In the genomic region with DNA sequence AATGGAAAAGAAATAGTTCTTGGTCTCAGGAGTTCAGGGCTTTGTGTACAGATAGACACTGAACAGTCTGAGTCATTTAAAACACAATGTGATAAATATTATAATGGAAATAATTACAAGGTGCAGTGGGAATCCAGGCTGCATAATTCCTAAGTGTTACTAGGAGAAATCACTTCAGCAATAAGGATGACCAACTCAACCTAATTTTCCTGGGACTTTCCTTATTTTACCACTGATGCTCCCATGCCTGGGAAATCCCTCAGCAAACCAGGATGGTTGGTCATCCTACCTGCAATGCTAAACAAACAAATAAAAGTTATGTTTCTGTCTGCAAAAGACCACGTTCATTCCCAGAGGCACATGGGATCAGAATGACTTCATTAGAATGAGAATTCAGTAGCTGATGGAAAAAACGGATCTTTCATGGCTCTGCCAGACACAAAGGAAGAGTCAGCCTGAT, we compare ENCODE assay signal across 17 cellular contexts.
A peak's percentile ranks its signal among the peaks of the same experiment; 100 is the strongest.
DNase-seq lines count a peak whose midpoint lies in the region; ATAC-seq, FAIRE-seq and TF ChIP-seq lines count a peak whose summit lies in the region.
"Had no signal": no experiment of that assay in that cellular context is flagged by ENCODE, and none has a peak within 500 bp of the region (broad histone marks: within the 10 kb centered on the region; RNA-seq: fewer than 3 reads in every experiment).

No MANE protein-coding gene starts in this region.

- FAIRE-seq in A549 (lab: Jason Lieb, UNC) = no peak

- peaks cover 8% of the 10 kb centered on the region; the same call in 2 of the 3 replicates for H3K4me1 ChIP-seq in A549
- peaks cover 21% of the 10 kb centered on the region for H3K4me1 ChIP-seq in HAP-1
- no peaks in the 10 kb centered on the region for H3K4me1 ChIP-seq in mesenchymal stem cell (ENCODE audit: control insufficient read depth, insufficient read depth, low read depth, low read length)
- peaks cover 0 to 4% (median 0%) of the 10 kb centered on the region in 4 donors for H3K4me1 ChIP-seq in stomach
- H3K4me1 ChIP-seq: Caco-2, upper lobe of left lung had no signal

- intact Hi-C loops in stomach (cut with DNase I; ENCODE audit: low total_unique reads) = no loop called here

- H3K9me3 ChIP-seq in A549 = 0 out of 3 replicates have a peak, but pooled peaks cover 3% of the 10 kb centered on the region
- peaks cover 2% of the 10 kb centered on the region; the same call in 1 of the 2 replicates for H3K9me3 ChIP-seq in HAP-1
- H3K9me3 ChIP-seq in mesenchymal stem cell (ENCODE audit: control insufficient read depth, low read length) = no peaks in the 10 kb centered on the region
- H3K9me3 ChIP-seq in stomach = no peaks in the 10 kb centered on the region
- H3K9me3 ChIP-seq: upper lobe of left lung had no signal

- H3K14ac ChIP-seq in mesenchymal stem cell (ENCODE audit: low read length in 2 of 2) = no peak overlapping the region

- TF ChIP-seq RAD21 in A549 (conservative IDR thresholded peaks at IDR 0.05 in 1 of 2, IDR thresholded peaks at IDR 0.05 in 1 of 2) = no peak

- peak in 1 of 2 experiments; percentile 38 for DNase-seq in A549 (ENCODE audit: low read depth in 1 of 2, low spot score in 1 of 2)
- DNase-seq in HAP-1 (ENCODE audit: low spot score in 2 of 2) = peak; percentile 14 to 64
- peak; percentile 45 for DNase-seq in astrocyte of the hippocampus (ENCODE audit: low read depth, low spot score)
- peak; percentile 49 for DNase-seq in mesenchymal stem cell
- DNase-seq in NCI-H524 treated with DMSO at 0.1 percent for 48 hours (lab: John Stamatoyannopoulos, UW) = no peak
- DNase-seq in stomach = no peak
- no peak for DNase-seq in DMS79 treated with DMSO at 0.1 percent for 48 hours (lab: John Stamatoyannopoulos, UW)
- DNase-seq: activated CD4-positive, CD25-positive, alpha-beta regulatory T cell treated with anti-CD3 and anti-CD28 coated beads, Interleukin-2, amount 50 U/mL, for 72 hours; activated naive CD4-positive, alpha-beta T cell treated with anti-CD3 and anti-CD28 coated beads, Interleukin-2, amount 10 ng/mL, durations not matched to agents 7 days and 5 days; Caco-2; islet precursor cell; NCI-H1092; nucleus accumbens; stimulated activated CD4-positive, alpha-beta T cell treated with anti-CD3 and anti-CD28 coated beads, Interleukin-4, amount 100 ng/mL, for 24 hours; upper lobe of left lung had no signal

- H3K18ac ChIP-seq in mesenchymal stem cell (ENCODE audit: low read depth in 1 of 2, low read length in 2 of 2) = no peak overlapping the region

- H2BK5ac ChIP-seq in mesenchymal stem cell (ENCODE audit: low read depth, low read length, poor library complexity, severe bottlenecking) = no peak overlapping the region

- 8% methylated on average over 2 of the region's 2 CpGs for WGBS in A549 (ENCODE audit: missing lambda C conversion rate)
- WGBS in mesenchymal stem cell = 69% methylated on average over 2 of the region's 2 CpGs
- 58 to 71% (median 70%) methylated on average over 2 of the region's 2 CpGs for WGBS in stomach, 5 donors

- H3K4me3 ChIP-seq in A549 = no peak overlapping the region
- no peak overlapping the region for H3K4me3 ChIP-seq in HAP-1
- H3K4me3 ChIP-seq in mesenchymal stem cell (ENCODE audit: insufficient read depth in 1 of 2, low read depth in 1 of 2, low read length in 2 of 2) = no peak overlapping the region
- no peak overlapping the region for H3K4me3 ChIP-seq in stomach
- H3K4me3 ChIP-seq: upper lobe of left lung had no signal

- H2BK12ac ChIP-seq in mesenchymal stem cell (ENCODE audit: low read length in 2 of 2) = no peak overlapping the region

- H3K4me2 ChIP-seq in A549 = no peak overlapping the region
- H3K4me2 ChIP-seq in mesenchymal stem cell (ENCODE audit: low read length, poor library complexity, severe bottlenecking) = no peak overlapping the region

- H2AFZ ChIP-seq in mesenchymal stem cell (ENCODE audit: low read depth, low read length) = no peak overlapping the region

- no peak overlapping the region for H4K91ac ChIP-seq in mesenchymal stem cell (ENCODE audit: low read length)

- no peak overlapping the region for H2BK120ac ChIP-seq in mesenchymal stem cell (ENCODE audit: low read depth, low read length)

- TF ChIP-seq POLR2A in A549 (IDR thresholded peaks at IDR 0.05; ENCODE audit: low read length) (no peak), stomach (IDR thresholded peaks at IDR 0.05) (no peak)

- no peak for TF ChIP-seq EP300 in A549 (IDR thresholded peaks at IDR 0.05)
- TF ChIP-seq EP300 in stomach (IDR thresholded peaks at IDR 0.05) = no peak

- H3K36me3 ChIP-seq in HAP-1 (replicated peaks) = no peaks in the 10 kb centered on the region
- no peaks in the 10 kb centered on the region for H3K36me3 ChIP-seq in mesenchymal stem cell (ENCODE audit: control insufficient read depth in 1 of 2, insufficient read depth in 2 of 2, low read depth in 1 of 2, low read length in 2 of 2)
- no peaks in the 10 kb centered on the region for H3K36me3 ChIP-seq in stomach
- H3K36me3 ChIP-seq: upper lobe of left lung had no signal

- in situ Hi-C loops in HAP-1 (cut with MboI; ENCODE audit: low sequenced_read_pairs) = no loop called here

- H3K27me3 ChIP-seq in HAP-1 (ENCODE audit: low read depth) (no peaks in the 10 kb centered on the region), mesenchymal stem cell (ENCODE audit: control insufficient read depth in 1 of 2, insufficient read depth in 1 of 2, low read length in 2 of 2) (no peaks in the 10 kb centered on the region), stomach (no peaks in the 10 kb centered on the region)
- H3K27me3 ChIP-seq: upper lobe of left lung had no signal

- no peak overlapping the region for H3K4ac ChIP-seq in mesenchymal stem cell (ENCODE audit: low read depth in 1 of 2, low read length in 2 of 2)

- CTCF ChIA-PET in A549 (lab: Yijun Ruan, JAX) = no interaction called here

- H3K9ac ChIP-seq in mesenchymal stem cell (ENCODE audit: low read length) = no peak overlapping the region

- H3K79me1 ChIP-seq in mesenchymal stem cell (replicated peaks; ENCODE audit: low read length, poor library complexity, severe bottlenecking) = no peaks in the 10 kb centered on the region

- H4K8ac ChIP-seq in mesenchymal stem cell (ENCODE audit: low read length) = no peak overlapping the region

- H3K23ac ChIP-seq in mesenchymal stem cell (ENCODE audit: low read length in 2 of 2) = no peak overlapping the region

- H3K27ac ChIP-seq in A549 = no peak overlapping the region
- no peak overlapping the region for H3K27ac ChIP-seq in mesenchymal stem cell (ENCODE audit: low read length, poor library complexity, severe bottlenecking)
- H3K27ac ChIP-seq in stomach = peak overlapping the region in 1 of 5 donors; percentile 3
- H3K27ac ChIP-seq: RWPE1, upper lobe of left lung had no signal

- peak; percentile 34 to 40; a peak in 3 of 6 replicates for ATAC-seq in A549
- no peak for ATAC-seq in HG03135 (IDR thresholded peaks at IDR 0.05; ENCODE audit: unreplicated experiment)

- POLR2A ChIA-PET in A549 (lab: Yijun Ruan, JAX) = no interaction called here

- H2AK5ac ChIP-seq in mesenchymal stem cell (ENCODE audit: low read length, severe bottlenecking) = no peak overlapping the region

- no peak overlapping the region for H2BK15ac ChIP-seq in mesenchymal stem cell (ENCODE audit: low read depth, poor library complexity, severe bottlenecking)

- TF ChIP-seq CTCF in A549 (IDR thresholded peaks at IDR 0.05) (no peak), stomach (IDR thresholded peaks at IDR 0.05) (no peak)

TF ChIP-seq in A549, 52 proteins besides CTCF, POLR2A, EP300 and RAD21:
- TF ChIP-seq CHD4 (IDR thresholded peaks at IDR 0.05; ENCODE audit: borderline replicate concordance) (no peak), JUNB (IDR thresholded peaks at IDR 0.05) (no peak), TP53 (CRISPR knock-in tag; IDR thresholded peaks at IDR 0.05) (no peak), ZNF302 (CRISPR knock-in tag; IDR thresholded peaks at IDR 0.05) (no peak), CBX8 (IDR thresholded peaks at IDR 0.05) (no peak)
- TF ChIP-seq, protein P1, sequence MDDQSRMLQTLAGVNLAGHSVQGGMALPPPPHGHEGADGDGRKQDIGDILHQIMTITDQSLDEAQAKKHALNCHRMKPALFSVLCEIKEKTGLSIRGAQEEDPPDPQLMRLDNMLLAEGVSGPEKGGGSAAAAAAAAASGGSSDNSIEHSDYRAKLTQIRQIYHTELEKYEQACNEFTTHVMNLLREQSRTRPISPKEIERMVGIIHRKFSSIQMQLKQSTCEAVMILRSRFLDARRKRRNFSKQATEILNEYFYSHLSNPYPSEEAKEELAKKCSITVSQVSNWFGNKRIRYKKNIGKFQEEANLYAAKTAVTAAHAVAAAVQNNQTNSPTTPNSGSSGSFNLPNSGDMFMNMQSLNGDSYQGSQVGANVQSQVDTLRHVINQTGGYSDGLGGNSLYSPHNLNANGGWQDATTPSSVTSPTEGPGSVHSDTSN (IDR thresholded peaks at IDR 0.05) = no peak

Comparison
In these comparisons a context has a peak if more than half of its experiments do, and no peak if none do; other contexts are left out.
1. DNase-seq: peak in HAP-1 (2 of 2), astrocyte of the hippocampus (single experiment) and mesenchymal stem cell (single experiment); none in NCI-H524 treated with DMSO at 0.1 percent for 48 hours (single experiment), stomach (single experiment) and DMS79 treated with DMSO at 0.1 percent for 48 hours (single experiment).